Comparison of ENCODE assay signal across 29 cellular contexts in genomic region chr6:714100-714499, GRCh38.
"Had no signal": no experiment of that assay in that cellular context is flagged by ENCODE, and none has a peak within 500 bp of the region (broad histone marks: within the 10 kb centered on the region; RNA-seq: fewer than 3 reads in every experiment).

No MANE protein-coding gene starts in this region.

- ATAC-seq: T-helper 17 cell had no signal

- H3K4me2 ChIP-seq: KMS-11 had no signal

- H3K27me3 ChIP-seq: breast epithelium, Peyer's patch had no signal

- H3K4me3 ChIP-seq: breast epithelium, Peyer's patch had no signal

- H3K27ac ChIP-seq: KMS-11, Peyer's patch, RWPE1 had no signal

- DNase-seq: activated B cell treated with CpG ODN at 0.5 μM for 24 hours; activated CD4-positive, alpha-beta memory T cell treated with anti-CD3 and anti-CD28 coated beads, Interleukin-2, amount 10 ng/mL, durations not matched to agents 7 days and 5 days; activated CD4-positive, alpha-beta T cell treated with anti-CD3 and anti-CD28 coated beads for 1 hour; activated CD4-positive, alpha-beta T cell treated with anti-CD3 and anti-CD28 coated beads, Interleukin-2, amount 10 ng/mL, durations not matched to agents 7 days and 5 days; activated gamma-delta T cell treated with Interleukin-2 at 50 U/mL for 16 hours; activated naive CD4-positive, alpha-beta T cell treated with anti-CD3 and anti-CD28 coated beads, Interleukin-2, amount 10 ng/mL, durations not matched to agents 7 days and 5 days; activated naive CD8-positive, alpha-beta T cell treated with anti-CD3 and anti-CD28 coated beads, Interleukin-2, amount 10 ng/mL, durations not matched to agents 7 days and 5 days; activated T-cell treated with anti-CD3 and anti-CD28 coated beads for 4 hours; activated T-cell treated with anti-CD3 and anti-CD28 coated beads, Interleukin-2, amount 50 U/mL, for 48 hours; aorta; caudate nucleus; MM.1S; NCI-H1105; NCI-H1436 treated with DMSO at 0.1 percent for 48 hours; NCI-H187; NCI-H2081; NCI-H2171; NCI-H2227 treated with DMSO at 0.1 percent for 48 hours; NCI-H446 treated with DMSO at 0.1 percent for 48 hours; NCI-H524 treated with DMSO at 0.1 percent for 48 hours; NK-92 treated with Interleukin-12 subunit alpha and Interleukin-12 subunit beta, amount 100 ng/mL, for 24 hours; OCI-M1; Peyer's patch; SHP77; T-helper 17 cell; T-helper 9 cell had no signal

- H3K9me3 ChIP-seq: breast epithelium, Peyer's patch had no signal

- H3K4me1 ChIP-seq: breast epithelium, Peyer's patch had no signal

- H3K9ac ChIP-seq: KMS-11 had no signal

- H3K36me3 ChIP-seq: breast epithelium, Peyer's patch had no signal
